In the genomic region with DNA sequence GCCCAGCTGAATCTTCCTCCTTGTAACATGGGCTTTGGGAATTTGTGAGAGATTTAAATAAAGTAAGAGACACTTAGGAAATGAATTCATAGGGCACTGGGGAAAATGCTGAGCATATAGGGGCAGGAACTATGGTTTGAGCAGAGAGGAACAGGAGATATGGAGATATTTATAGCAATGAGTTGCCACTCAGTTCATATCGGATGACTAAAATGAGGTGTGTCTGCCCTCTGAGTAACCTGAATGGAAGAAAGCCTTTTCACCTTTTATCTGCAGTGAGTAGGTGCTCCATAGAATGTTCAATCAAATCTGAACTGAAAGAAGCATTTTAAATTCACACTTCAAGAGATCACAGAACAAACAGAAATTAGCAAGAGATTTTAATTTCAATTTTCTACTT, we compare ENCODE assay signal across 20 cellular contexts.
"Had no signal": no experiment of that assay in that cellular context is flagged by ENCODE, and none has a peak within 500 bp of the region (broad histone marks: within the 10 kb centered on the region; RNA-seq: fewer than 3 reads in every experiment).

No MANE protein-coding gene starts in this region.

- H3K4me1 ChIP-seq: lower lobe of right lung, neural progenitor cell, right lobe of liver, upper lobe of left lung had no signal

- H3K4me1 Mint-ChIP-seq: activated CD4-positive, alpha-beta T cell treated with anti-CD3 and anti-CD28 coated beads, Interleukin-2, amount 10 ng/mL, durations not matched to agents 7 days and 5 days; activated CD8-positive, alpha-beta memory T cell treated with anti-CD3 and anti-CD28 coated beads, Interleukin-2, amount 10 ng/mL, durations not matched to agents 7 days and 5 days; brain; central memory CD8-positive, alpha-beta T cell; neural progenitor cell had no signal

- H3K27me3 ChIP-seq: heart right ventricle, neural progenitor cell, right lobe of liver, upper lobe of left lung had no signal

- H3K4me3 ChIP-seq: heart right ventricle, lower lobe of right lung, neural progenitor cell, right lobe of liver, skin epidermis, upper lobe of left lung had no signal

- H3K27ac ChIP-seq: epithelial cell of prostate, heart right ventricle, lower lobe of right lung, neural progenitor cell, right lobe of liver, skin epidermis, upper lobe of left lung had no signal

- H3K9me3 Mint-ChIP-seq: activated CD4-positive, alpha-beta T cell treated with anti-CD3 and anti-CD28 coated beads, Interleukin-2, amount 10 ng/mL, durations not matched to agents 7 days and 5 days; activated CD8-positive, alpha-beta T cell treated with anti-CD3 and anti-CD28 coated beads for 36 hours; activated naive CD4-positive, alpha-beta T cell treated with anti-CD3 and anti-CD28 coated beads, Interleukin-2, amount 50 U/mL, for 72 hours; activated T-helper 1 cell treated with anti-CD3 and anti-CD28 coated beads, Interleukin-12 subunit alpha, Interleukin-12 subunit beta, Interleukin-2, Interleukin-4 antibody, amounts not matched to agents 30 ng/mL and 10 ng/mL and 1 ng/mL, durations not matched to agents 14 hours and 24 hours and 36 hours; brain; central memory CD8-positive, alpha-beta T cell; stimulated activated naive B cell treated with anti-CD40 and anti-IgM and Interleukin-4, amounts not matched to agents 10 μg/mL and 1 μg/mL and 100 μg/mL, for 72 hours had no signal

- ATAC-seq: activated CD8-positive, alpha-beta memory T cell treated with anti-CD3 and anti-CD28 coated beads, Interleukin-2, amount 10 ng/mL, durations not matched to agents 7 days and 5 days; activated CD8-positive, alpha-beta T cell treated with anti-CD3 and anti-CD28 coated beads for 36 hours; lower lobe of right lung; naive thymus-derived CD4-positive, alpha-beta T cell; right lobe of liver had no signal

- H3K36me3 Mint-ChIP-seq: activated CD8-positive, alpha-beta memory T cell treated with anti-CD3 and anti-CD28 coated beads, Interleukin-2, amount 10 ng/mL, durations not matched to agents 7 days and 5 days; activated naive CD4-positive, alpha-beta T cell treated with anti-CD3 and anti-CD28 coated beads, Interleukin-2, amount 50 U/mL, for 72 hours; brain; naive thymus-derived CD4-positive, alpha-beta T cell; neural progenitor cell; stimulated activated naive B cell treated with anti-CD40 and anti-IgM and Interleukin-4, amounts not matched to agents 10 μg/mL and 1 μg/mL and 100 μg/mL, for 72 hours had no signal

- H3K36me3 ChIP-seq: heart right ventricle, lower lobe of right lung, neural progenitor cell, right lobe of liver, upper lobe of left lung had no signal

- H3K9ac ChIP-seq: neural progenitor cell had no signal

- H3K4me2 ChIP-seq: neural progenitor cell had no signal

- H2AFZ ChIP-seq: neural progenitor cell had no signal

- H3K4me3 Mint-ChIP-seq: activated CD4-positive, alpha-beta T cell treated with anti-CD3 and anti-CD28 coated beads, Interleukin-2, amount 10 ng/mL, durations not matched to agents 7 days and 5 days; activated CD8-positive, alpha-beta memory T cell treated with anti-CD3 and anti-CD28 coated beads, Interleukin-2, amount 10 ng/mL, durations not matched to agents 7 days and 5 days; activated CD8-positive, alpha-beta T cell treated with anti-CD3 and anti-CD28 coated beads for 36 hours; activated T-helper 1 cell treated with anti-CD3 and anti-CD28 coated beads, Interleukin-12 subunit alpha, Interleukin-12 subunit beta, Interleukin-2, Interleukin-4 antibody, amounts not matched to agents 30 ng/mL and 10 ng/mL and 1 ng/mL, durations not matched to agents 14 hours and 24 hours and 36 hours; brain; central memory CD8-positive, alpha-beta T cell; naive thymus-derived CD4-positive, alpha-beta T cell; neural progenitor cell; stimulated activated naive B cell treated with anti-CD40 and anti-IgM and Interleukin-4, amounts not matched to agents 10 μg/mL and 1 μg/mL and 100 μg/mL, for 72 hours had no signal

- H3K27ac Mint-ChIP-seq: activated CD4-positive, alpha-beta T cell treated with anti-CD3 and anti-CD28 coated beads, Interleukin-2, amount 10 ng/mL, durations not matched to agents 7 days and 5 days; activated CD8-positive, alpha-beta memory T cell treated with anti-CD3 and anti-CD28 coated beads, Interleukin-2, amount 10 ng/mL, durations not matched to agents 7 days and 5 days; activated CD8-positive, alpha-beta T cell treated with anti-CD3 and anti-CD28 coated beads for 36 hours; activated naive CD4-positive, alpha-beta T cell treated with anti-CD3 and anti-CD28 coated beads, Interleukin-2, amount 50 U/mL, for 72 hours; activated T-helper 1 cell treated with anti-CD3 and anti-CD28 coated beads, Interleukin-12 subunit alpha, Interleukin-12 subunit beta, Interleukin-2, Interleukin-4 antibody, amounts not matched to agents 30 ng/mL and 10 ng/mL and 1 ng/mL, durations not matched to agents 14 hours and 24 hours and 36 hours; brain; naive thymus-derived CD4-positive, alpha-beta T cell; neural progenitor cell; stimulated activated naive B cell treated with anti-CD40 and anti-IgM and Interleukin-4, amounts not matched to agents 10 μg/mL and 1 μg/mL and 100 μg/mL, for 72 hours had no signal

- H3K9me3 ChIP-seq: heart right ventricle, lower lobe of right lung, right lobe of liver, upper lobe of left lung had no signal

- H3K27me3 Mint-ChIP-seq: brain; central memory CD8-positive, alpha-beta T cell; stimulated activated naive B cell treated with anti-CD40 and anti-IgM and Interleukin-4, amounts not matched to agents 10 μg/mL and 1 μg/mL and 100 μg/mL, for 72 hours had no signal

- DNase-seq: activated CD4-positive, alpha-beta T cell treated with anti-CD3 and anti-CD28 coated beads, Interleukin-2, amount 10 ng/mL, durations not matched to agents 7 days and 5 days; activated CD8-positive, alpha-beta memory T cell treated with anti-CD3 and anti-CD28 coated beads, Interleukin-2, amount 10 ng/mL, durations not matched to agents 7 days and 5 days; activated CD8-positive, alpha-beta T cell treated with anti-CD3 and anti-CD28 coated beads for 36 hours; aorta; heart right ventricle; kidney; lower lobe of right lung; naive thymus-derived CD4-positive, alpha-beta T cell; posterior cingulate gyrus; right lobe of liver; stimulated activated CD4-positive, alpha-beta T cell treated with anti-CD3 and anti-CD28 coated beads, Interleukin-15, amount 100 ng/mL, for 24 hours; stimulated activated naive B cell treated with anti-CD40 and anti-IgM and Interleukin-4, amounts not matched to agents 10 μg/mL and 1 μg/mL and 100 μg/mL, for 72 hours; upper lobe of left lung had no signal
